23 cellular contexts compared by ENCODE assay signal in the genomic region with DNA sequence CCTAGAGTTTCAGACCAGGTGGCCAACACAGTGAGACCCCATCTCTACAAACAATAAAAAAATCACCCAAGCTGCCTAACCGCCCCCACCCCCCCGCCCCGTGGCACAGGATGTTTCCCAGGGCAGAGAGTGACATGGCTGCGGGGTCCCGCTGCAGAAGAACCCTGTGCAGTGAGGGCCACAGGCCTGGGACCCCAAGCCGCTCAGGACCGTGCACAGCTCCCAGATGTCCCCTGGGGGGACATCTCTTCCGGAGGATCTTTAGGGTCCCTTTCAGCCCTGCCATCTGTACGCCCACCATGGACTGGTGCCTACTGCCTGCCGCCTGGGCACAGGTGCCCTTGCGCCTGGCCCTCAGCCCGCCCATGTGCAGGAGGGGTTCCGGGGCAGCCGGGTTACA.
"Had no signal": no experiment of that assay in that cellular context is flagged by ENCODE, and none has a peak within 500 bp of the region (broad histone marks: within the 10 kb centered on the region; RNA-seq: fewer than 3 reads in every experiment).

No MANE protein-coding gene starts in this region.

- H3K36me3 ChIP-seq: esophagus muscularis mucosa, gastrocnemius medialis, left ventricle myocardium inferior, right atrium auricular region, sigmoid colon, suprapubic skin, thyroid gland, upper lobe of left lung had no signal

- H3K4me3 ChIP-seq: dorsolateral prefrontal cortex, esophagus muscularis mucosa, gastrocnemius medialis, left ventricle myocardium inferior, mucosa of descending colon, right atrium auricular region, sigmoid colon, skin epidermis, suprapubic skin, thyroid gland, upper lobe of left lung had no signal

- H3K4me1 Mint-ChIP-seq: immature natural killer cell; stimulated activated effector memory CD8-positive, alpha-beta T cell treated with anti-CD3 and anti-CD28 coated beads, Interleukin-12 subunit alpha, Interleukin-12 subunit beta, amount 100 ng/mL, for 72 hours had no signal

- DNase-seq: caudate nucleus; cortex of kidney; effector memory CD4-positive, alpha-beta T cell; gastrocnemius medialis; immature natural killer cell; kidney; left cardiac atrium; left ventricle myocardium inferior; mucosa of descending colon; naive thymus-derived CD8-positive, alpha-beta T cell; sigmoid colon; stimulated activated CD4-positive, alpha-beta T cell treated with anti-CD3 and anti-CD28 coated beads, Interleukin-12 subunit alpha, Interleukin-12 subunit beta, amount 100 ng/mL, for 4 hours; stimulated activated CD4-positive, alpha-beta T cell treated with anti-CD3 and anti-CD28 coated beads, Interleukin-2, amount 100 ng/mL, for 48 hours; stimulated activated naive CD8-positive, alpha-beta T cell treated with anti-CD3 and anti-CD28 coated beads, Interleukin-15, Interleukin-2, amounts not matched to agents 100 U/mL and 50 U/mL, for 24 hours; thyroid gland; upper lobe of left lung had no signal

- H3K9me3 ChIP-seq: esophagus muscularis mucosa, gastrocnemius medialis, left ventricle myocardium inferior, mucosa of descending colon, right atrium auricular region, sigmoid colon, suprapubic skin, thyroid gland, upper lobe of left lung had no signal

- H3K4me1 ChIP-seq: esophagus muscularis mucosa, gastrocnemius medialis, left ventricle myocardium inferior, right atrium auricular region, sigmoid colon, suprapubic skin, thyroid gland, upper lobe of left lung had no signal

- H3K27ac Mint-ChIP-seq: immature natural killer cell; naive thymus-derived CD8-positive, alpha-beta T cell; stimulated activated effector memory CD8-positive, alpha-beta T cell treated with anti-CD3 and anti-CD28 coated beads, Interleukin-12 subunit alpha, Interleukin-12 subunit beta, amount 100 ng/mL, for 72 hours had no signal

- H3K27ac ChIP-seq: dorsolateral prefrontal cortex, epithelial cell of prostate, esophagus muscularis mucosa, gastrocnemius medialis, left ventricle myocardium inferior, right atrium auricular region, sigmoid colon, skin epidermis, suprapubic skin, thyroid gland, upper lobe of left lung had no signal

- H3K27me3 ChIP-seq: gastrocnemius medialis, right atrium auricular region, thyroid gland, upper lobe of left lung had no signal

- H3K4me3 Mint-ChIP-seq: immature natural killer cell; naive thymus-derived CD8-positive, alpha-beta T cell; stimulated activated effector memory CD8-positive, alpha-beta T cell treated with anti-CD3 and anti-CD28 coated beads, Interleukin-12 subunit alpha, Interleukin-12 subunit beta, amount 100 ng/mL, for 72 hours had no signal

- H3K36me3 Mint-ChIP-seq: immature natural killer cell; naive thymus-derived CD8-positive, alpha-beta T cell; stimulated activated effector memory CD8-positive, alpha-beta T cell treated with anti-CD3 and anti-CD28 coated beads, Interleukin-12 subunit alpha, Interleukin-12 subunit beta, amount 100 ng/mL, for 72 hours had no signal

- H3K9me3 Mint-ChIP-seq: immature natural killer cell; naive thymus-derived CD8-positive, alpha-beta T cell; stimulated activated effector memory CD8-positive, alpha-beta T cell treated with anti-CD3 and anti-CD28 coated beads, Interleukin-12 subunit alpha, Interleukin-12 subunit beta, amount 100 ng/mL, for 72 hours had no signal
